ENCODE assay signal across 8 cellular contexts in the genomic region with DNA sequence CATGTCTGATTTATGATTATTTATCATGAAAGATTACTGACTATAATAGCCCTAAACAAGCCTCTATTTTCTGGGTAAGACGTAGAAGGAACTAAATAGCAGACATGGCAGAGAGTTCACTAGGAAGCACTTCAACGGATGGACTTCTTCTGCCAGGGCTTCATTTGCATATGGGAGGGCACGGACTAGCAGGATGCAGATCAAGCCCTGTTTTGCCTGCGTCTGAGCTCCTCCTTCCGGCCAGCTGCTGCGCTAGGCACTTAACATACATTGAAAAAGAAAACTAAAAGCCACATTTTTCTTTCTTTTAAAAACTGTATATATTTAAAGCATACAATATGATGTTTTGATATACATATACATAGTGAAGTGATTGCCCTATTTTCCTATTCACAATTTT.
DNase-seq lines count a peak whose midpoint lies in the region; ATAC-seq, FAIRE-seq and TF ChIP-seq lines count a peak whose summit lies in the region.

No MANE protein-coding gene starts in this region.

- H3K27me3 ChIP-seq in CD8-positive, alpha-beta memory T cell (ENCODE audit: insufficient read depth, low read length, poor library complexity, severe bottlenecking), result no peaks in the 10 kb centered on the region

- FAIRE-seq in urothelium cell line (lab: Jason Lieb, UNC), result no peak

- no peaks in the 10 kb centered on the region for H3K4me1 ChIP-seq in CD8-positive, alpha-beta memory T cell (ENCODE audit: insufficient read depth, low read length)

- H3K4me3 ChIP-seq in choroid plexus epithelial cell (ENCODE audit: low read depth, low read length), result no peak overlapping the region
- H3K4me3 ChIP-seq in CD8-positive, alpha-beta memory T cell (ENCODE audit: low read length), result no peak overlapping the region

- no peaks in the 10 kb centered on the region for H3K4me1 Mint-ChIP-seq in natural killer cell
- no peaks in the 10 kb centered on the region for H3K4me1 Mint-ChIP-seq in CD8-positive, alpha-beta memory T cell

- no peaks in the 10 kb centered on the region for H3K36me3 ChIP-seq in CD8-positive, alpha-beta memory T cell (ENCODE audit: insufficient read depth, low read length)

- no peaks in the 10 kb centered on the region for H3K9me3 ChIP-seq in CD8-positive, alpha-beta memory T cell (ENCODE audit: low read length)

- no peak overlapping the region for H3K4me3 Mint-ChIP-seq in natural killer cell
- no peak overlapping the region for H3K4me3 Mint-ChIP-seq in CD8-positive, alpha-beta memory T cell

- POLR2A ChIA-PET in CD8-positive, alpha-beta memory T cell (lab: Charles Lee), result no interaction called here

- no peak overlapping the region for H3K27ac Mint-ChIP-seq in natural killer cell
- no peak overlapping the region for H3K27ac Mint-ChIP-seq in CD8-positive, alpha-beta memory T cell

- no peaks in the 10 kb centered on the region for H3K36me3 Mint-ChIP-seq in natural killer cell
- H3K36me3 Mint-ChIP-seq in CD8-positive, alpha-beta memory T cell, result no peaks in the 10 kb centered on the region

- TF ChIP-seq CTCF in choroid plexus epithelial cell (conservative IDR thresholded peaks at IDR 0.05; ENCODE audit: low read depth, low read length) (peak; percentile 54), natural killer cell (IDR thresholded peaks at IDR 0.05) (no peak)

- no peaks in the 10 kb centered on the region for H3K9me3 Mint-ChIP-seq in natural killer cell
- H3K9me3 Mint-ChIP-seq in CD8-positive, alpha-beta memory T cell, result peaks cover 0 to 4% (median 0%) of the 10 kb centered on the region in 5 donors

- CTCF ChIA-PET in CD8-positive, alpha-beta memory T cell (lab: Charles Lee), result no interaction called here

- DNase-seq in NCI-H510A treated with DMSO at 0.1 percent for 48 hours (lab: John Stamatoyannopoulos, UW) (peak; percentile 65), choroid plexus epithelial cell (ENCODE audit: low read depth) (peak; percentile 54), natural killer cell (no peak), urothelium cell line (ENCODE audit: low spot score) (no peak), Kasumi-1 (lab: John Stamatoyannopoulos, UW) (no peak)
- no peak for DNase-seq in CD8-positive, alpha-beta memory T cell

- ATAC-seq in GM18861 (IDR thresholded peaks at IDR 0.05; ENCODE audit: unreplicated experiment) (peak; percentile 74), HG02938 (IDR thresholded peaks at IDR 0.05; ENCODE audit: unreplicated experiment) (peak; percentile 64), natural killer cell (peak in 2 of 3 donors; percentile 50 to 77)

- no peak overlapping the region for H3K27ac ChIP-seq in CD8-positive, alpha-beta memory T cell (ENCODE audit: low read depth, low read length)

- H3K27me3 Mint-ChIP-seq in natural killer cell (ENCODE audit: low read depth in 2 of 2), result peaks cover 7 to 13% of the 10 kb centered on the region in 2 donors
- H3K27me3 Mint-ChIP-seq in CD8-positive, alpha-beta memory T cell, result peaks cover 0 to 9% of the 10 kb centered on the region in 2 donors

- intact Hi-C loops in natural killer cell (cut with micrococcal nuclease), result no loop called here

Comparison
In these comparisons a context has a peak if more than half of its experiments do, and no peak if none do; other contexts are left out.
1. DNase-seq: peak in NCI-H510A treated with DMSO at 0.1 percent for 48 hours (single experiment) and choroid plexus epithelial cell (single experiment); none in natural killer cell (single experiment), CD8-positive, alpha-beta memory T cell (0 of 5), urothelium cell line (single experiment) and Kasumi-1 (0 of 2).
2. Peak in every context shown above with its lines, with median percentiles within 50 percentile points of each other: ATAC-seq.